In genomic region chr1:209759829-209760359, GRCh38 we compare ENCODE assay signal across 20 cellular contexts. TPM values are rescaled to one million over a fixed set of nuclear protein-coding genes. Genes with fewer than 3 reads are reported as not detected.
DNase-seq lines count a peak whose midpoint lies in the region; ATAC-seq, FAIRE-seq and TF ChIP-seq lines count a peak whose summit lies in the region.
"Had no signal": no experiment of that assay in that cellular context is flagged by ENCODE, and none has a peak within 500 bp of the region (broad histone marks: within the 10 kb centered on the region; RNA-seq: fewer than 3 reads in every experiment).

No MANE protein-coding gene starts in this region.

- H3K27me3 Mint-ChIP-seq in activated CD8-positive, alpha-beta T cell treated with anti-CD3 and anti-CD28 coated beads for 36 hours: no peaks in the 10 kb centered on the region
- H3K27me3 Mint-ChIP-seq in immature natural killer cell (ENCODE audit: low read depth in 3 of 3): peaks cover 0 to 5% (median 0%) of the 10 kb centered on the region in 3 donors
- no peaks in the 10 kb centered on the region for H3K27me3 Mint-ChIP-seq in stimulated activated memory B cell treated with anti-CD40 and anti-IgM and Interleukin-4, amounts not matched to agents 10 μg/mL and 1 μg/mL and 100 μg/mL, for 72 hours

- DNase-seq in mammary epithelial cell (peak; percentile 10), breast epithelium (ENCODE audit: low spot score in 2 of 2) (no peak), immature natural killer cell (no peak), urothelium cell line (ENCODE audit: low spot score) (no peak), nucleus accumbens (lab: John Stamatoyannopoulos, UW) (no peak)
- DNase-seq in activated CD8-positive, alpha-beta T cell treated with anti-CD3 and anti-CD28 coated beads for 36 hours: no peak
- DNase-seq: amygdala; Calu3; EL; NCI-H1694 treated with DMSO at 0.1 percent for 48 hours; NCI-H2227 treated with DMSO at 0.1 percent for 48 hours; right cardiac atrium; stimulated activated naive CD4-positive, alpha-beta T cell treated with Interleukin-2 at 50 U/mL for 16 hours; trophoblast cell had no signal

- peaks cover 2% of the 10 kb centered on the region for H3K9me3 Mint-ChIP-seq in activated CD8-positive, alpha-beta T cell treated with anti-CD3 and anti-CD28 coated beads for 36 hours
- H3K9me3 Mint-ChIP-seq in immature natural killer cell: no peaks in the 10 kb centered on the region
- no peaks in the 10 kb centered on the region for H3K9me3 Mint-ChIP-seq in stimulated activated memory B cell treated with anti-CD40 and anti-IgM and Interleukin-4, amounts not matched to agents 10 μg/mL and 1 μg/mL and 100 μg/mL, for 72 hours

- H3K4me1 Mint-ChIP-seq in activated CD8-positive, alpha-beta T cell treated with anti-CD3 and anti-CD28 coated beads for 36 hours (ENCODE audit: low read depth): peaks cover 69% of the 10 kb centered on the region
- H3K4me1 Mint-ChIP-seq in immature natural killer cell: peaks cover 83 to 96% of the 10 kb centered on the region in 2 donors
- peaks cover 85% of the 10 kb centered on the region for H3K4me1 Mint-ChIP-seq in stimulated activated memory B cell treated with anti-CD40 and anti-IgM and Interleukin-4, amounts not matched to agents 10 μg/mL and 1 μg/mL and 100 μg/mL, for 72 hours

- H3K27me3 ChIP-seq in mammary epithelial cell (ENCODE audit: insufficient read depth, low read length) (no peaks in the 10 kb centered on the region), breast epithelium (no peaks in the 10 kb centered on the region)
- H3K27me3 ChIP-seq: gastroesophageal sphincter, SJSA1 had no signal

- H3K27ac ChIP-seq in mammary epithelial cell (ENCODE audit: insufficient read depth, low read depth, low read length): no peak overlapping the region
- no peak overlapping the region for H3K27ac ChIP-seq in breast epithelium
- H3K27ac ChIP-seq: gastroesophageal sphincter, SJSA1 had no signal

- H3K36me3 ChIP-seq in mammary epithelial cell (ENCODE audit: insufficient read depth, low read length): no peaks in the 10 kb centered on the region
- H3K36me3 ChIP-seq in breast epithelium: no peaks in the 10 kb centered on the region
- H3K36me3 ChIP-seq: gastroesophageal sphincter, SJSA1 had no signal

- peak overlapping the region; percentile 98 for H3K27ac Mint-ChIP-seq in activated CD8-positive, alpha-beta T cell treated with anti-CD3 and anti-CD28 coated beads for 36 hours
- H3K27ac Mint-ChIP-seq in immature natural killer cell: peak overlapping the region; percentile 56 to 99 (median 94)
- H3K27ac Mint-ChIP-seq in stimulated activated memory B cell treated with anti-CD40 and anti-IgM and Interleukin-4, amounts not matched to agents 10 μg/mL and 1 μg/mL and 100 μg/mL, for 72 hours: peak overlapping the region; percentile 85

- TF ChIP-seq POLR2A in breast epithelium (IDR thresholded peaks at IDR 0.05): no peak

- dilution Hi-C loops in mammary epithelial cell (cut with HindIII; ENCODE audit: low sequenced_read_pairs): loop anchor here (10.0 kb wide), 1 partner anchor 175 kb away; the partner anchor contains the start of gene CAMK1G

- CTCF ChIA-PET in mammary epithelial cell (lab: Charles Lee; ENCODE audit: low non-redundant PET): no interaction called here
- CTCF ChIA-PET in activated CD8-positive, alpha-beta T cell treated with anti-CD3 and anti-CD28 coated beads for 36 hours (lab: Charles Lee): interaction anchor here (0.7 to 10.8 kb wide), 6 partner anchors 8 to 62 kb away, joined by 3 to 105 read pairs (median 9); no protein-coding TSS in a partner anchor

- no peak overlapping the region for H2AFZ ChIP-seq in mammary epithelial cell (ENCODE audit: low read depth, low read length)

- peaks cover 80% of the 10 kb centered on the region for H3K36me3 Mint-ChIP-seq in activated CD8-positive, alpha-beta T cell treated with anti-CD3 and anti-CD28 coated beads for 36 hours (ENCODE audit: low read depth)
- peaks cover 50 to 72% (median 53%) of the 10 kb centered on the region in 3 donors for H3K36me3 Mint-ChIP-seq in immature natural killer cell
- H3K36me3 Mint-ChIP-seq in stimulated activated memory B cell treated with anti-CD40 and anti-IgM and Interleukin-4, amounts not matched to agents 10 μg/mL and 1 μg/mL and 100 μg/mL, for 72 hours: peaks cover 64% of the 10 kb centered on the region

- in situ Hi-C loops in mammary epithelial cell (cut with MboI; ENCODE audit: low sequenced_read_pairs in 2 of 2): no loop called here

- H3K9ac ChIP-seq in mammary epithelial cell (ENCODE audit: insufficient read depth, low read length): no peak overlapping the region

- intact Hi-C loops in mammary epithelial cell (cut with micrococcal nuclease) (no loop called here), breast epithelium (cut with DNase I; ENCODE audit: low total_unique reads) (no loop called here)
- intact Hi-C loops in activated CD8-positive, alpha-beta T cell treated with anti-CD3 and anti-CD28 coated beads for 36 hours (cut with micrococcal nuclease): no loop called here

- no peak overlapping the region for H3K4me3 ChIP-seq in mammary epithelial cell (replicated peaks in 1 of 3; ENCODE audit: insufficient read depth in 1 of 3, low read depth in 2 of 3, low read length in 3 of 3)
- H3K4me3 ChIP-seq in breast epithelium: no peak overlapping the region
- H3K4me3 ChIP-seq: gastroesophageal sphincter, SJSA1 had no signal

- WGBS in mammary epithelial cell (ENCODE audit: low coverage, missing lambda C conversion rate): 88% methylated on average over 12 of the region's 12 CpGs

- H3K79me2 ChIP-seq in mammary epithelial cell (ENCODE audit: insufficient read depth, low read length): no peaks in the 10 kb centered on the region

- no peak for TF ChIP-seq CTCF in mammary epithelial cell (conservative IDR thresholded peaks at IDR 0.05 in 1 of 2, IDR thresholded peaks at IDR 0.05 in 1 of 2; ENCODE audit: extremely low read depth in 1 of 2, insufficient read depth in 1 of 2, low read depth in 1 of 2, low read length in 2 of 2)
- no peak for TF ChIP-seq CTCF in breast epithelium (IDR thresholded peaks at IDR 0.05)
- TF ChIP-seq CTCF in activated CD8-positive, alpha-beta T cell treated with anti-CD3 and anti-CD28 coated beads for 36 hours (IDR thresholded peaks at IDR 0.05): no peak

- no peak for FAIRE-seq in urothelium cell line (lab: Jason Lieb, UNC)

- no peaks in the 10 kb centered on the region for H3K9me3 ChIP-seq in mammary epithelial cell (replicated peaks; ENCODE audit: insufficient read depth, low read length)
- H3K9me3 ChIP-seq in breast epithelium: no peaks in the 10 kb centered on the region
- H3K9me3 ChIP-seq: gastroesophageal sphincter, SJSA1 had no signal

- no TSS peak for BruUV-seq in mammary epithelial cell (replicated peaks; lab: Mats Ljungman, UMichigan)

- POLR2A ChIA-PET in activated CD8-positive, alpha-beta T cell treated with anti-CD3 and anti-CD28 coated beads for 36 hours (lab: Charles Lee): interaction anchor here (1.7 to 13.2 kb wide), 5 partner anchors 8 to 23 kb away, joined by 4 to 242 read pairs (median 20); no protein-coding TSS in a partner anchor

- ATAC-seq in activated CD8-positive, alpha-beta T cell treated with anti-CD3 and anti-CD28 coated beads for 36 hours: no peak
- ATAC-seq in stimulated activated memory B cell treated with anti-CD40 and anti-IgM and Interleukin-4, amounts not matched to agents 10 μg/mL and 1 μg/mL and 100 μg/mL, for 72 hours: no peak
- ATAC-seq in GM21447 (IDR thresholded peaks at IDR 0.05; ENCODE audit: unreplicated experiment): no peak
- ATAC-seq: activated CD4-positive, CD25-positive, alpha-beta regulatory T cell treated with anti-CD3 and anti-CD28 coated beads, Interleukin-2, amount 50 U/mL, for 24 hours; esophagus mucosa; gastroesophageal sphincter; right cardiac atrium had no signal

- H3K4me1 ChIP-seq in mammary epithelial cell (ENCODE audit: insufficient read depth, low read length) (no peaks in the 10 kb centered on the region), breast epithelium (no peaks in the 10 kb centered on the region)
- H3K4me1 ChIP-seq: SJSA1 had no signal

- no peaks in the 10 kb centered on the region for H4K20me1 ChIP-seq in mammary epithelial cell (ENCODE audit: insufficient read depth, low read length)

- no peak overlapping the region for H3K4me2 ChIP-seq in mammary epithelial cell (ENCODE audit: insufficient read depth, low read depth, low read length)

- peak overlapping the region; percentile 91 for H3K4me3 Mint-ChIP-seq in activated CD8-positive, alpha-beta T cell treated with anti-CD3 and anti-CD28 coated beads for 36 hours
- H3K4me3 Mint-ChIP-seq in immature natural killer cell: peak overlapping the region in 3 of 5 donors; percentile 53 to 96 (median 63)
- no peak overlapping the region for H3K4me3 Mint-ChIP-seq in stimulated activated memory B cell treated with anti-CD40 and anti-IgM and Interleukin-4, amounts not matched to agents 10 μg/mL and 1 μg/mL and 100 μg/mL, for 72 hours

RNA-seq across cellular contexts. Expression of gene TRAF3IP3, which starts 4.0 kb away (rescaled TPM):
- total RNA-seq in mammary epithelial cell (under 1 TPM in 1 of 2 donors, not detected in 1; 0.28 TPM), breast epithelium (1 to 10 TPM; 3.6 to 4.6 (median 4.4) TPM)
- polyA plus RNA-seq in mammary epithelial cell (not detected), immature natural killer cell (100 to 1,000 TPM; 232 to 341 (median 287) TPM)
- polyA minus RNA-seq in mammary epithelial cell: not detected
- total RNA-seq in activated CD8-positive, alpha-beta T cell treated with anti-CD3 and anti-CD28 coated beads for 36 hours: 100 to 1,000 TPM; 194 TPM
- total RNA-seq: Calu3, SJSA1 had no signal

RNA-seq across cellular contexts. Expression of gene C1orf74, which starts 24.5 kb away (rescaled TPM):
- total RNA-seq in mammary epithelial cell: 10 to 100 TPM; 29.8 to 50.1 TPM
- polyA plus RNA-seq in mammary epithelial cell: 13.2 TPM
- 28.7 TPM for polyA minus RNA-seq in mammary epithelial cell
- 1 to 10 TPM in 2 of 3 donors, under 1 TPM in 1; 0.64 to 3.1 (median 2.0) TPM for total RNA-seq in breast epithelium
- total RNA-seq in activated CD8-positive, alpha-beta T cell treated with anti-CD3 and anti-CD28 coated beads for 36 hours: 1 to 10 TPM; 2.8 to 3.0 TPM
- under 1 TPM in 2 of 3 donors, not detected in 1; 0.18 to 0.84 TPM for polyA plus RNA-seq in immature natural killer cell

RNA-seq across cellular contexts. Expression of gene IRF6, which starts 46.0 kb away (rescaled TPM):
- total RNA-seq in mammary epithelial cell: 100 to 1,000 TPM; 261 to 422 TPM
- 252 TPM for polyA plus RNA-seq in mammary epithelial cell
- 369 TPM for polyA minus RNA-seq in mammary epithelial cell
- total RNA-seq in breast epithelium: 10 to 100 TPM in 2 of 3 donors, 1 to 10 TPM in 1; 1.9 to 81.8 (median 42.9) TPM
- 1 to 10 TPM; 1.2 TPM for total RNA-seq in activated CD8-positive, alpha-beta T cell treated with anti-CD3 and anti-CD28 coated beads for 36 hours
- 1 to 10 TPM in 2 of 3 donors, not detected in 1; 5.2 TPM for polyA plus RNA-seq in immature natural killer cell
- total RNA-seq: SJSA1 had no signal

RNA-seq across cellular contexts. Expression of gene HSD11B1, which starts 55.2 kb away (rescaled TPM):
- total RNA-seq in mammary epithelial cell: not detected
- 0.65 TPM for polyA plus RNA-seq in mammary epithelial cell
- not detected for polyA minus RNA-seq in mammary epithelial cell
- total RNA-seq in breast epithelium: 10 to 100 TPM in 1 of 3 donors, 1 to 10 TPM in 1, under 1 TPM in 1; 0.88 to 90.1 (median 7.5) TPM
- under 1 TPM; 0.47 to 0.59 TPM for total RNA-seq in activated CD8-positive, alpha-beta T cell treated with anti-CD3 and anti-CD28 coated beads for 36 hours
- not detected for polyA plus RNA-seq in immature natural killer cell
- total RNA-seq: Calu3 had no signal

Comparison
In these comparisons a context has a peak if more than half of its experiments do, and no peak if none do; other contexts are left out.
1. RNA of gene C1orf74, which starts 24.5 kb away (total RNA-seq): 29.8 to 50.1 TPM in mammary epithelial cell; 2.8 to 3.0 TPM in activated CD8-positive, alpha-beta T cell treated with anti-CD3 and anti-CD28 coated beads for 36 hours and 0.64 to 3.1 TPM in breast epithelium; every median in the first group is over 4 times any median in the second.
2. RNA of gene TRAF3IP3, which starts 4.0 kb away (total RNA-seq): 194 TPM in activated CD8-positive, alpha-beta T cell treated with anti-CD3 and anti-CD28 coated beads for 36 hours; 3.6 to 4.6 TPM in breast epithelium and 0.28 TPM in mammary epithelial cell; every median in the first group is over 10 times any median in the second.
3. Peak in every context shown above with its lines, with median percentiles within 50 percentile points of each other: H3K27ac Mint-ChIP-seq.